8 cellular contexts compared by ENCODE assay signal in genomic region chrX:103343105-103343504, GRCh38. TPM values are rescaled to one million over a fixed set of nuclear protein-coding genes. Genes with fewer than 3 reads are reported as not detected.
DNase-seq lines count a peak whose midpoint lies in the region; ATAC-seq and TF ChIP-seq lines count a peak whose summit lies in the region.

No MANE protein-coding gene starts in this region.

- no peak overlapping the region for H3K27ac Mint-ChIP-seq in WTC11

- H3K9me3 Mint-ChIP-seq in WTC11 = no peaks in the 10 kb centered on the region

- CTCF ChIA-PET in WTC11 (lab: Charles Lee) = interaction anchor here (0.7 to 1.0 kb wide), 4 partner anchors 13 to 122 kb away, joined by 3 to 10 read pairs (median 4); partner anchors contain the start of gene TCEAL7

- no peaks in the 10 kb centered on the region for H3K9me3 ChIP-seq in ovary

- no peak overlapping the region for H3K27ac ChIP-seq in C4-2B
- no peak overlapping the region for H3K27ac ChIP-seq in ovary

- DNase-seq in GM13977 (ENCODE audit: low spot score) (peak; percentile 44), Kasumi-1 (lab: John Stamatoyannopoulos, UW) (peak; percentile 1 to 20), WTC11 (ENCODE audit: low spot score) (peak; percentile 27), epithelial cell of esophagus (ENCODE audit: low read depth) (peak; percentile 48), ovary (peak in 4 of 5 donors; percentile 41 to 77 (median 58)), DMS153 treated with DMSO at 0.1 percent for 48 hours (lab: John Stamatoyannopoulos, UW; ENCODE audit: unreplicated experiment) (no peak)

- no peak for TF ChIP-seq EP300 in ovary (IDR thresholded peaks at IDR 0.05)

- no peak for TF ChIP-seq POLR2A in ovary (IDR thresholded peaks at IDR 0.05)

- no peak overlapping the region for H3K4me3 Mint-ChIP-seq in WTC11

- H3K4me1 Mint-ChIP-seq in WTC11 = peaks cover 10% of the 10 kb centered on the region

- H3K4me1 ChIP-seq in ovary (ENCODE audit: insufficient read depth) = no peaks in the 10 kb centered on the region

- no peaks in the 10 kb centered on the region for H3K27me3 ChIP-seq in ovary

- peaks cover 16% of the 10 kb centered on the region for H3K27me3 Mint-ChIP-seq in WTC11 (ENCODE audit: low read depth)

- TF ChIP-seq CTCF in C4-2B (conservative IDR thresholded peaks at IDR 0.05) (peak; percentile 67), GM13977 (IDR thresholded peaks at IDR 0.05; ENCODE audit: extremely low read depth, insufficient read depth, missing control alignments) (peak; percentile 55), WTC11 (IDR thresholded peaks at IDR 0.05) (peak; percentile 28; the same call in 1 of the 2 replicates), epithelial cell of esophagus (IDR thresholded peaks at IDR 0.05; ENCODE audit: insufficient read depth, low read depth, low read length, missing control alignments) (peak; percentile 70), ovary (IDR thresholded peaks at IDR 0.05) (peak; percentile 15 to 72 (median 62))

- H3K36me3 ChIP-seq in ovary = no peaks in the 10 kb centered on the region

- 20 to 22% (median 20%) methylated on average over 2 of the region's 2 CpGs for WGBS in ovary, 3 donors

- ATAC-seq in WTC11 (peak; percentile 47), HG02623 (IDR thresholded peaks at IDR 0.05; ENCODE audit: unreplicated experiment) (no peak)

- in situ Hi-C loops in GM13977 (cut with MboI; ENCODE audit: low pct_unique_long_range_greater_than_20kb, low sequenced_read_pairs, unreplicated experiment) = no loop called here

- POLR2A ChIA-PET in WTC11 (lab: Charles Lee) = interaction anchor here (0.5 to 0.6 kb wide), 2 partner anchors 13 to 32 kb away, joined by 3 to 7 read pairs; partner anchors contain the start of gene TCEAL9

- intact Hi-C loops in ovary (cut with DNase I) = loop anchor here in 2 of 4 donors (5.0 kb wide), 2 partner anchors 119 to 124 kb away; no protein-coding TSS in a partner anchor

- no peaks in the 10 kb centered on the region for H3K36me3 Mint-ChIP-seq in WTC11

- H3K4me3 ChIP-seq in epithelial cell of esophagus (ENCODE audit: low read length) (no peak overlapping the region), ovary (no peak overlapping the region)

TF ChIP-seq in WTC11, 78 proteins besides CTCF, POLR2A, EP300 and RAD21 (continues in another document):
- TF ChIP-seq CREM (CRISPR knock-in tag; IDR thresholded peaks at IDR 0.05) = no peak
- no peak for TF ChIP-seq E2F1 (CRISPR knock-in tag; IDR thresholded peaks at IDR 0.05)
- TF ChIP-seq SOX15 (CRISPR knock-in tag; IDR thresholded peaks at IDR 0.05) = no peak
- no peak for TF ChIP-seq MAX (CRISPR knock-in tag; IDR thresholded peaks at IDR 0.05)
- no peak for TF ChIP-seq MLX (CRISPR knock-in tag; IDR thresholded peaks at IDR 0.05)
- TF ChIP-seq ZNF396 (CRISPR knock-in tag; IDR thresholded peaks at IDR 0.05; ENCODE audit: borderline replicate concordance) = no peak
- no peak for TF ChIP-seq ZNF425 (CRISPR knock-in tag; conservative IDR thresholded peaks at IDR 0.05)
- TF ChIP-seq NFYB (CRISPR knock-in tag; conservative IDR thresholded peaks at IDR 0.05; ENCODE audit: low read depth) = no peak
- no peak for TF ChIP-seq FOXP1 (CRISPR knock-in tag; IDR thresholded peaks at IDR 0.05; ENCODE audit: borderline replicate concordance)
- TF ChIP-seq ZNF138 (CRISPR knock-in tag; conservative IDR thresholded peaks at IDR 0.05) = no peak
- no peak for TF ChIP-seq STAT6 (CRISPR knock-in tag; conservative IDR thresholded peaks at IDR 0.05; ENCODE audit: low read depth)
- no peak for TF ChIP-seq JAZF1 (CRISPR knock-in tag; IDR thresholded peaks at IDR 0.05)
- TF ChIP-seq ZNF281 (CRISPR knock-in tag; IDR thresholded peaks at IDR 0.05) = no peak

RNA-seq across cellular contexts. Expression of gene TCEAL7, which starts 13.1 kb away (rescaled TPM):
- total RNA-seq in WTC11 (2021) = 5.6 to 7.7 TPM (median 7.2 TPM) in 3 replicates
- 10 to 100 TPM; 12.9 to 44.9 (median 21.6) TPM for total RNA-seq in ovary
- 10 to 100 TPM; 29.0 to 37.1 TPM for polyA plus RNA-seq in ovary

RNA-seq across cellular contexts. Expression of gene TCEAL9, which starts 13.2 kb away (rescaled TPM):
- 30.4 to 35.0 TPM (median 30.7 TPM) in 3 replicates for total RNA-seq in WTC11 (2021)
- total RNA-seq in ovary = 100 to 1,000 TPM in 5 of 7 donors, 10 to 100 TPM in 2; 78.0 to 246 (median 139) TPM
- polyA plus RNA-seq in ovary = 100 to 1,000 TPM; 216 to 223 TPM

RNA-seq across cellular contexts. Expression of gene BEX2, which starts 32.3 kb away (rescaled TPM):
- 30.6 to 34.1 TPM (median 32.8 TPM) in 3 replicates for total RNA-seq in WTC11 (2021)
- 10 to 100 TPM; 29.5 to 67.0 (median 52.9) TPM for total RNA-seq in ovary
- polyA plus RNA-seq in ovary = 10 to 100 TPM; 55.9 to 79.4 TPM

RNA-seq across cellular contexts. Expression of gene BEX3, which starts 33.2 kb away (rescaled TPM):
- total RNA-seq in WTC11 (2021) (263 to 292 TPM (median 277 TPM) in 3 replicates), ovary (100 to 1,000 TPM; 204 to 424 (median 355) TPM)
- polyA plus RNA-seq in ovary = 100 to 1,000 TPM; 368 to 426 TPM
